In genomic region chr5:180600554-180601041, GRCh38 we compare ENCODE assay signal across 25 cellular contexts. TPM values are rescaled to one million over a fixed set of nuclear protein-coding genes. Genes with fewer than 3 reads are reported as not detected.
DNase-seq lines count a peak whose midpoint lies in the region; ATAC-seq and TF ChIP-seq lines count a peak whose summit lies in the region.
"Had no signal": no experiment of that assay in that cellular context is flagged by ENCODE, and none has a peak within 500 bp of the region (broad histone marks: within the 10 kb centered on the region; RNA-seq: fewer than 3 reads in every experiment).

No MANE protein-coding gene starts in this region.

- H3K36me3 ChIP-seq in BLaER1 (no peaks in the 10 kb centered on the region), ovary (no peaks in the 10 kb centered on the region), GM23338 (ENCODE audit: insufficient read depth) (no peaks in the 10 kb centered on the region), WERI-Rb-1 (no peaks in the 10 kb centered on the region)
- H3K36me3 ChIP-seq: gastrocnemius medialis, MG63 had no signal

- H3K36me3 Mint-ChIP-seq in GM23338 (ENCODE audit: low read depth), result no peaks in the 10 kb centered on the region; the same call in 2 of the 3 replicates
- no peaks in the 10 kb centered on the region for H3K36me3 Mint-ChIP-seq in activated CD8-positive, alpha-beta T cell treated with anti-CD3 and anti-CD28 coated beads, Interleukin-2, amount 10 ng/mL, durations not matched to agents 7 days and 5 days (ENCODE audit: low read depth)

- no peak overlapping the region for H3K4me3 Mint-ChIP-seq in GM23338
- no peak overlapping the region for H3K4me3 Mint-ChIP-seq in activated CD8-positive, alpha-beta T cell treated with anti-CD3 and anti-CD28 coated beads, Interleukin-2, amount 10 ng/mL, durations not matched to agents 7 days and 5 days
- H3K4me3 Mint-ChIP-seq: activated T-cell treated with anti-CD3 and anti-CD28 coated beads, Interleukin-2, amount 50 U/mL, for 72 hours; HFFc6 had no signal

- WGBS in ovary, 3 donors, result 88 to 92% (median 89%) methylated on average over 12 of the region's 12 CpGs

- in situ Hi-C loops in GM13976 (cut with MboI; ENCODE audit: low sequenced_read_pairs, unreplicated experiment), result no loop called here

- no peak for TF ChIP-seq POLR2A in ovary (IDR thresholded peaks at IDR 0.05)

- TF ChIP-seq EP300 in ovary (IDR thresholded peaks at IDR 0.05), result no peak

- POLR2A ChIA-PET in activated CD8-positive, alpha-beta T cell treated with anti-CD3 and anti-CD28 coated beads, Interleukin-2, amount 10 ng/mL, durations not matched to agents 7 days and 5 days (lab: Charles Lee), result no interaction called here

- H3K27ac ChIP-seq in BLaER1 (peak overlapping the region; percentile 22; the same call in 1 of the 2 replicates), ovary (no peak overlapping the region), GM23338 (ENCODE audit: low read depth) (no peak overlapping the region), WERI-Rb-1 (no peak overlapping the region)
- H3K27ac ChIP-seq: body of pancreas, gastrocnemius medialis, PC-9, testis had no signal

- peak overlapping the region; percentile 42 for H3K4me2 ChIP-seq in BLaER1
- no peak overlapping the region for H3K4me2 ChIP-seq in GM23338
- H3K4me2 ChIP-seq: PC-9 had no signal

- DNase-seq in GM13976 (ENCODE audit: low spot score) (peak; percentile 22), epidermal melanocyte (ENCODE audit: insufficient read length, low spot score) (peak; percentile 11), ovary (peak in 3 of 5 donors; percentile 5 to 16 (median 5)), GM23338 (ENCODE audit: low spot score) (no peak), WERI-Rb-1 (no peak)
- no peak for DNase-seq in NK-92 treated with Interleukin-12 subunit alpha and Interleukin-12 subunit beta, amount 100 ng/mL, for 24 hours (lab: John Stamatoyannopoulos, UW)
- DNase-seq in activated CD8-positive, alpha-beta T cell treated with anti-CD3 and anti-CD28 coated beads, Interleukin-2, amount 10 ng/mL, durations not matched to agents 7 days and 5 days, result no peak
- DNase-seq: activated T-cell treated with anti-CD3 and anti-CD28 coated beads, Interleukin-2, amount 50 U/mL, for 72 hours; COR-L47; gastrocnemius medialis; HFFc6; IMR-90; left cardiac atrium; MG63; NCI-H1694; NCI-H774; PC-9; retina; T-helper 9 cell had no signal

- H3K4me1 ChIP-seq in BLaER1 (peaks cover 45% of the 10 kb centered on the region), ovary (ENCODE audit: insufficient read depth) (peaks cover 2% of the 10 kb centered on the region), GM23338 (ENCODE audit: insufficient read depth) (no peaks in the 10 kb centered on the region)
- H3K4me1 ChIP-seq: gastrocnemius medialis had no signal

- no peak for ATAC-seq in GM23338
- ATAC-seq in activated CD8-positive, alpha-beta T cell treated with anti-CD3 and anti-CD28 coated beads, Interleukin-2, amount 10 ng/mL, durations not matched to agents 7 days and 5 days, result no peak
- ATAC-seq: activated CD4-positive, CD25-positive, alpha-beta regulatory T cell treated with anti-CD3 and anti-CD28 coated beads, Interleukin-2, amount 50 U/mL, for 24 hours; activated T-cell treated with anti-CD3 and anti-CD28 coated beads, Interleukin-2, amount 50 U/mL, for 72 hours; body of pancreas; gastrocnemius medialis; left cardiac atrium had no signal

- no peaks in the 10 kb centered on the region for H3F3A ChIP-seq in GM23338 (replicated peaks; ENCODE audit: low read depth)

- peaks cover 2% of the 10 kb centered on the region; the same call in 1 of the 3 replicates for H3K4me1 Mint-ChIP-seq in GM23338
- H3K4me1 Mint-ChIP-seq in activated CD8-positive, alpha-beta T cell treated with anti-CD3 and anti-CD28 coated beads, Interleukin-2, amount 10 ng/mL, durations not matched to agents 7 days and 5 days (ENCODE audit: low read depth), result no peaks in the 10 kb centered on the region

- CTCF ChIA-PET in activated CD8-positive, alpha-beta T cell treated with anti-CD3 and anti-CD28 coated beads, Interleukin-2, amount 10 ng/mL, durations not matched to agents 7 days and 5 days (lab: Charles Lee), result no interaction called here

- no peaks in the 10 kb centered on the region for H3K79me2 ChIP-seq in GM23338 (replicated peaks; ENCODE audit: insufficient read depth)

- 0 out of 2 replicates have a peak overlapping the region, but pooled peaks have one; percentile 16 for H3K9ac ChIP-seq in BLaER1

- H3K27me3 ChIP-seq in BLaER1, result no peaks in the 10 kb centered on the region
- no peaks in the 10 kb centered on the region for H3K27me3 ChIP-seq in ovary
- H3K27me3 ChIP-seq in GM23338 (ENCODE audit: insufficient read depth), result no peaks in the 10 kb centered on the region
- H3K27me3 ChIP-seq in WERI-Rb-1 (ENCODE audit: insufficient read depth, low read depth, severe bottlenecking), result no peaks in the 10 kb centered on the region
- H3K27me3 ChIP-seq: body of pancreas, MG63, testis had no signal

- H3K9me3 ChIP-seq in BLaER1 (no peaks in the 10 kb centered on the region), ovary (no peaks in the 10 kb centered on the region), WERI-Rb-1 (ENCODE audit: severe bottlenecking) (no peaks in the 10 kb centered on the region)
- H3K9me3 ChIP-seq: body of pancreas, gastrocnemius medialis, MG63, testis had no signal

- TF ChIP-seq CTCF in GM13976 (IDR thresholded peaks at IDR 0.05; ENCODE audit: borderline replicate concordance, control extremely low read depth, extremely low read depth, insufficient read depth, missing control alignments), result no peak
- TF ChIP-seq CTCF in ovary (IDR thresholded peaks at IDR 0.05), result no peak
- no peak for TF ChIP-seq CTCF in GM23338 (conservative IDR thresholded peaks at IDR 0.05; ENCODE audit: low read depth in 2 of 2)
- no peak for TF ChIP-seq CTCF in WERI-Rb-1 (IDR thresholded peaks at IDR 0.05; ENCODE audit: low read depth, low read length)

- no peaks in the 10 kb centered on the region for H4K20me1 ChIP-seq in BLaER1
- no peaks in the 10 kb centered on the region for H4K20me1 ChIP-seq in GM23338 (replicated peaks; ENCODE audit: insufficient read depth)

- H3K9me2 ChIP-seq in GM23338 (ENCODE audit: insufficient read depth), result no peaks in the 10 kb centered on the region

- intact Hi-C loops in ovary (cut with DNase I), result no loop called here

- no peak overlapping the region for H3K27ac Mint-ChIP-seq in GM23338
- no peak overlapping the region for H3K27ac Mint-ChIP-seq in activated CD8-positive, alpha-beta T cell treated with anti-CD3 and anti-CD28 coated beads, Interleukin-2, amount 10 ng/mL, durations not matched to agents 7 days and 5 days
- H3K27ac Mint-ChIP-seq: activated T-cell treated with anti-CD3 and anti-CD28 coated beads, Interleukin-2, amount 50 U/mL, for 72 hours; HFFc6 had no signal

- H3K9me3 Mint-ChIP-seq in GM23338, result no peaks in the 10 kb centered on the region
- H3K9me3 Mint-ChIP-seq in activated CD8-positive, alpha-beta T cell treated with anti-CD3 and anti-CD28 coated beads, Interleukin-2, amount 10 ng/mL, durations not matched to agents 7 days and 5 days (ENCODE audit: insufficient read depth), result no peaks in the 10 kb centered on the region
- H3K9me3 Mint-ChIP-seq: activated T-cell treated with anti-CD3 and anti-CD28 coated beads, Interleukin-2, amount 50 U/mL, for 72 hours had no signal

- H3K4me3 ChIP-seq in BLaER1, result no peak overlapping the region
- no peak overlapping the region for H3K4me3 ChIP-seq in ovary
- H3K4me3 ChIP-seq in GM23338, result no peak overlapping the region
- no peak overlapping the region for H3K4me3 ChIP-seq in WERI-Rb-1 (ENCODE audit: low read depth, low read length)
- H3K4me3 ChIP-seq: body of pancreas, gastrocnemius medialis, MG63, PC-9, testis had no signal

- H2AFZ ChIP-seq in GM23338, result no peak overlapping the region
- H2AFZ ChIP-seq: PC-9 had no signal

- peaks cover 15% of the 10 kb centered on the region for H3K27me3 Mint-ChIP-seq in GM23338 (ENCODE audit: insufficient read depth, low read depth, poor library complexity)
- H3K27me3 Mint-ChIP-seq in activated CD8-positive, alpha-beta T cell treated with anti-CD3 and anti-CD28 coated beads, Interleukin-2, amount 10 ng/mL, durations not matched to agents 7 days and 5 days (ENCODE audit: low read depth), result no peaks in the 10 kb centered on the region

TF ChIP-seq in GM23338, 12 proteins besides CTCF, POLR2A, EP300 and RAD21:
- TF ChIP-seq NANOG (IDR thresholded peaks at IDR 0.05; ENCODE audit: borderline replicate concordance), result no peak
- TF ChIP-seq, protein P1, sequence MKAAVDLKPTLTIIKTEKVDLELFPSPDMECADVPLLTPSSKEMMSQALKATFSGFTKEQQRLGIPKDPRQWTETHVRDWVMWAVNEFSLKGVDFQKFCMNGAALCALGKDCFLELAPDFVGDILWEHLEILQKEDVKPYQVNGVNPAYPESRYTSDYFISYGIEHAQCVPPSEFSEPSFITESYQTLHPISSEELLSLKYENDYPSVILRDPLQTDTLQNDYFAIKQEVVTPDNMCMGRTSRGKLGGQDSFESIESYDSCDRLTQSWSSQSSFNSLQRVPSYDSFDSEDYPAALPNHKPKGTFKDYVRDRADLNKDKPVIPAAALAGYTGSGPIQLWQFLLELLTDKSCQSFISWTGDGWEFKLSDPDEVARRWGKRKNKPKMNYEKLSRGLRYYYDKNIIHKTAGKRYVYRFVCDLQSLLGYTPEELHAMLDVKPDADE (IDR thresholded peaks at IDR 0.05), result no peak
- no peak for TF ChIP-seq CREB1 (CRISPR knock-in tag; IDR thresholded peaks at IDR 0.05; ENCODE audit: low read depth)
- no peak for TF ChIP-seq JUNB (IDR thresholded peaks at IDR 0.05; ENCODE audit: unreplicated experiment)

RNA-seq across cellular contexts. Expression of gene SCGB3A1, which starts 9.3 kb away (rescaled TPM):
- total RNA-seq in ovary, result 10 to 100 TPM in 1 of 7 donors, 1 to 10 TPM in 3, not detected in 3; 1.5 to 18.7 (median 3.7) TPM
- polyA plus RNA-seq in ovary, result 1 to 10 TPM in 1 of 2 donors, not detected in 1; 2.7 TPM
- total RNA-seq in GM23338 (2014; rRNA removed; shearing (Covaris generic)), result not detected in 2 replicates
- polyA plus RNA-seq in GM23338 (2016; fragmentation: Nextera tagmentation; extraction: Ambion mirVana), result not detected in 2 replicates
- total RNA-seq in activated CD8-positive, alpha-beta T cell treated with anti-CD3 and anti-CD28 coated beads, Interleukin-2, amount 10 ng/mL, durations not matched to agents 7 days and 5 days, result not detected
- total RNA-seq: activated T-cell treated with anti-CD3 and anti-CD28 coated beads, Interleukin-2, amount 50 U/mL, for 72 hours; body of pancreas; epithelial cell of proximal tubule; gastrocnemius medialis; HFFc6; IMR-90; left cardiac atrium; mononuclear cell; PC-9 had no signal
- polyA plus RNA-seq: IMR-90 had no signal

RNA-seq across cellular contexts. Expression of gene FLT4, which starts 48.8 kb away (rescaled TPM):
- total RNA-seq in ovary, result 10 to 100 TPM in 3 of 7 donors, 1 to 10 TPM in 4; 4.1 to 18.5 (median 7.0) TPM
- polyA plus RNA-seq in ovary (10 to 100 TPM in 1 of 2 donors, 1 to 10 TPM in 1; 3.3 to 12.2 TPM), GM23338 (2016; fragmentation: Nextera tagmentation; extraction: Ambion mirVana) (2.6 and 3.4 TPM in 2 replicates)
- 13.8 and 17.3 TPM in 2 replicates for total RNA-seq in GM23338 (2014; rRNA removed; shearing (Covaris generic))
- 1 to 10 TPM in 1 of 2 experiments, under 1 TPM in 1; 0.90 to 1.6 TPM for total RNA-seq in activated CD8-positive, alpha-beta T cell treated with anti-CD3 and anti-CD28 coated beads, Interleukin-2, amount 10 ng/mL, durations not matched to agents 7 days and 5 days
- total RNA-seq: HFFc6, PC-9 had no signal

Comparison
In these comparisons a context has a peak if more than half of its experiments do, and no peak if none do; other contexts are left out.
1. DNase-seq: peak in GM13976 (single experiment), epidermal melanocyte (single experiment) and ovary (3 of 5); none in GM23338 (single experiment), WERI-Rb-1 (single experiment), NK-92 treated with Interleukin-12 subunit alpha and Interleukin-12 subunit beta, amount 100 ng/mL, for 24 hours (single experiment) and activated CD8-positive, alpha-beta T cell treated with anti-CD3 and anti-CD28 coated beads, Interleukin-2, amount 10 ng/mL, durations not matched to agents 7 days and 5 days (single experiment).